ENCODE assay signal across 1 cellular context in genomic region chr13:108959254-108959653, GRCh38.
TF ChIP-seq lines count a peak whose summit lies in the region.

No MANE protein-coding gene starts in this region.

TF ChIP-seq in IMR-90, 13 proteins besides CTCF, POLR2A, EP300 and RAD21 (continued from another document):
- TF ChIP-seq ELK1 (IDR thresholded peaks at IDR 0.05; ENCODE audit: borderline replicate concordance, low read depth, low read length) (no peak), RCOR1 (IDR thresholded peaks at IDR 0.05; ENCODE audit: insufficient replicate concordance, low read length) (no peak), CHD1 (IDR thresholded peaks at IDR 0.05; ENCODE audit: low read depth, low read length) (no peak), MXI1 (IDR thresholded peaks at IDR 0.05; ENCODE audit: borderline replicate concordance, low read depth, low read length) (no peak), RFX5 (IDR thresholded peaks at IDR 0.05; ENCODE audit: low read depth, low read length) (no peak), NFE2L2 (IDR thresholded peaks at IDR 0.05; ENCODE audit: low read depth, low read length) (no peak), MAFK (IDR thresholded peaks at IDR 0.05; ENCODE audit: low read depth, low read length) (no peak)
- TF ChIP-seq, protein P1, sequence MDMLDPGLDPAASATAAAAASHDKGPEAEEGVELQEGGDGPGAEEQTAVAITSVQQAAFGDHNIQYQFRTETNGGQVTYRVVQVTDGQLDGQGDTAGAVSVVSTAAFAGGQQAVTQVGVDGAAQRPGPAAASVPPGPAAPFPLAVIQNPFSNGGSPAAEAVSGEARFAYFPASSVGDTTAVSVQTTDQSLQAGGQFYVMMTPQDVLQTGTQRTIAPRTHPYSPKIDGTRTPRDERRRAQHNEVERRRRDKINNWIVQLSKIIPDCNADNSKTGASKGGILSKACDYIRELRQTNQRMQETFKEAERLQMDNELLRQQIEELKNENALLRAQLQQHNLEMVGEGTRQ (IDR thresholded peaks at IDR 0.05; ENCODE audit: low read depth, low read length), result no peak
